In the genomic region with DNA sequence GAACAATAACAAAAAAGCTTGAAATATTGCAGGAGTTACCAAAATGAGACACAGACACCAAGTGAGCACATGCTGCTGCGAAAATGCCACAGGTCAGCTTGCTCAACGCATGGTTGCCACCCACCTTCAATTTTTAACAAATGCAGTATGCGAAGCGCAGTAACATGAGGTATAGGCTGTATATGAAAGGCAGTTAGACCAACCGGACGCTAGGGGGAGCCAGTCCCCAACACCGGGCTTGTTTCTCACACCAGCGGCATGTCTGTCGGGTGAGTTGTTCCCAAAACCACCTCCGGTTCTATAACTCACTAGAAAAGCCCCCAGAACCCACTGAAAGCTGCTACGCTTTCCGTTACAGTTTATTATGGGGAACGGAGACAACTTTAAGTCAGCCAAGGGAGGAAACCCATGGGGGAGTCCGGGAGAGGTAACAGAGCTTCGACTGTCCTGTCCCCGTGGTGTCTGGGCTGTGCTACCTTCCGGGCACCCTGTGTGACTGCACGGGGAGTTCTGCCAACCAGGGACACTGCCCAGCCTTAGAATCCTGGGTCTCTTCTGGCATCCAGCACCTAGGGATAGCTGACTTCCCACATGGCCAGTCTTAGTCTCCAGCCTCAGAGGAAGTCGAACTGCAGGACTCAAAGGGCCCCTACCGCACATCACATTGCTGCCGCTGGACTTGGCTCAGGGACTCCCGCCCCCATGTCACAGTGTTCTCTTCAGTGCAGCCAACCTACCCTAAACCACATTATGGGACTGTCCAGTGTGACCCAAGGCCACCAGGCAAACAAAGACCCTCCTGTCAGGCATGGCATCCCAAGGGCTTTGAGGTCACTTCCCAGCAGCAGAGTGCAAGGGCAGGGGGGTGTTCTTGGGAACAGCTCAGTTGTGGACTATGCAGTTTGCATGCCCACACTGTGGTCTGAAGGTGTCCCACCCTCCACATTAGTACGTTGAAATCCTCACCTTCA, we compare ENCODE assay signal across 8 cellular contexts. TPM values are rescaled to one million over a fixed set of nuclear protein-coding genes. Genes with fewer than 3 reads are reported as not detected.
DNase-seq lines count a peak whose midpoint lies in the region; ATAC-seq and TF ChIP-seq lines count a peak whose summit lies in the region.

No MANE protein-coding gene starts in this region.

- ATAC-seq in GM21825 (IDR thresholded peaks at IDR 0.05; ENCODE audit: unreplicated experiment), result peak; percentile 89
- ATAC-seq in Panc1, result peak; percentile 98
- peak; percentile 96 to 99 for ATAC-seq in activated T-cell treated with anti-CD3 and anti-CD28 coated beads, Interleukin-2, amount 50 U/mL, for 4 hours
- peak; percentile 94 for ATAC-seq in stimulated activated naive CD8-positive, alpha-beta T cell treated with anti-CD3 and anti-CD28 coated beads, Interleukin-15, amount 100 ng/mL, for 72 hours

- no peaks in the 10 kb centered on the region for H3K27me3 Mint-ChIP-seq in activated T-cell treated with anti-CD3 and anti-CD28 coated beads, Interleukin-2, amount 50 U/mL, for 4 hours (ENCODE audit: low read depth)
- peaks cover 8% of the 10 kb centered on the region for H3K27me3 Mint-ChIP-seq in neural progenitor cell (ENCODE audit: insufficient read depth, low read depth)
- H3K27me3 Mint-ChIP-seq in stimulated activated naive CD8-positive, alpha-beta T cell treated with anti-CD3 and anti-CD28 coated beads, Interleukin-15, amount 100 ng/mL, for 72 hours, result peaks cover 14% of the 10 kb centered on the region

- H3K9ac ChIP-seq in fibroblast of lung (ENCODE audit: insufficient read depth, low read length) (no peak overlapping the region), neural progenitor cell (no peak overlapping the region)

- H4K20me1 ChIP-seq in fibroblast of lung (ENCODE audit: control insufficient read depth, extremely low read depth, insufficient read depth, low read length), result no peaks in the 10 kb centered on the region
- no peaks in the 10 kb centered on the region for H4K20me1 ChIP-seq in neural progenitor cell (ENCODE audit: low read depth)

- H3K79me2 ChIP-seq in fibroblast of lung (ENCODE audit: control insufficient read depth, insufficient read depth, low read length) (no peaks in the 10 kb centered on the region), neural progenitor cell (ENCODE audit: low read depth) (no peaks in the 10 kb centered on the region)

- no peak overlapping the region for H3K27ac Mint-ChIP-seq in neural progenitor cell
- H3K27ac Mint-ChIP-seq in stimulated activated naive CD8-positive, alpha-beta T cell treated with anti-CD3 and anti-CD28 coated beads, Interleukin-15, amount 100 ng/mL, for 72 hours, result no peak overlapping the region

- H3K36me3 ChIP-seq in Panc1 (ENCODE audit: control insufficient read depth, insufficient read depth, low read length) (no peaks in the 10 kb centered on the region), fibroblast of lung (ENCODE audit: control insufficient read depth, insufficient read depth, low read length) (no peaks in the 10 kb centered on the region), neural progenitor cell (no peaks in the 10 kb centered on the region)

- CTCF ChIA-PET in Panc1 (lab: Charles Lee), result interaction anchor here (1.2 kb wide), 1 partner anchor 12 kb away, joined by 8 read pairs; no protein-coding TSS in a partner anchor

- peak overlapping the region; percentile 79 for H3K4me2 ChIP-seq in fibroblast of lung (ENCODE audit: extremely low read depth, insufficient read depth, low read length)
- H3K4me2 ChIP-seq in neural progenitor cell, result peak overlapping the region; percentile 46

- H3K4me1 ChIP-seq in Panc1 (ENCODE audit: control insufficient read depth, insufficient read depth, low read length) (0 out of 2 replicates have a peak, but pooled peaks cover 3% of the 10 kb centered on the region), fibroblast of lung (ENCODE audit: control insufficient read depth, extremely low read depth, insufficient read depth, low read length) (no peaks in the 10 kb centered on the region), neural progenitor cell (no peaks in the 10 kb centered on the region)

- H3K4me3 ChIP-seq in Panc1 (ENCODE audit: low read depth in 2 of 2, low read length in 2 of 2) (peak overlapping the region; percentile 2 to 46; a peak in 3 of 4 replicates), fibroblast of lung (replicated peaks in 1 of 4; ENCODE audit: control extremely low read depth in 1 of 4, insufficient read depth in 1 of 4, low read depth in 3 of 4, low read length in 4 of 4) (peak overlapping the region in 2 of 4 experiments; percentile 14 to 19), neural progenitor cell (no peak overlapping the region)

- H2AFZ ChIP-seq in fibroblast of lung (ENCODE audit: low read length) (peak overlapping the region; percentile 69), neural progenitor cell (replicated peaks) (peak overlapping the region; percentile 67)

- peak; percentile 96 for TF ChIP-seq CTCF in Panc1 (IDR thresholded peaks at IDR 0.05)
- TF ChIP-seq CTCF in fibroblast of lung (conservative IDR thresholded peaks at IDR 0.05 in 1 of 2, IDR thresholded peaks at IDR 0.05 in 1 of 2; ENCODE audit: low read depth in 1 of 2, low read length in 2 of 2), result peak; percentile 93 to 96
- peak; percentile 94 for TF ChIP-seq CTCF in neural progenitor cell (IDR thresholded peaks at IDR 0.05)

- BruUV-seq in Panc1 (replicated peaks; lab: Mats Ljungman, UMichigan), result no TSS peak

- H3K4me1 Mint-ChIP-seq in activated T-cell treated with anti-CD3 and anti-CD28 coated beads, Interleukin-2, amount 50 U/mL, for 4 hours (ENCODE audit: low read depth), result peaks cover 25% of the 10 kb centered on the region
- H3K4me1 Mint-ChIP-seq in neural progenitor cell, result peaks cover 7% of the 10 kb centered on the region
- H3K4me1 Mint-ChIP-seq in stimulated activated naive CD8-positive, alpha-beta T cell treated with anti-CD3 and anti-CD28 coated beads, Interleukin-15, amount 100 ng/mL, for 72 hours, result peaks cover 55% of the 10 kb centered on the region

- H3K4me3 Mint-ChIP-seq in activated T-cell treated with anti-CD3 and anti-CD28 coated beads, Interleukin-2, amount 50 U/mL, for 4 hours, result peak overlapping the region; percentile 69
- H3K4me3 Mint-ChIP-seq in neural progenitor cell, result no peak overlapping the region
- H3K4me3 Mint-ChIP-seq in stimulated activated naive CD8-positive, alpha-beta T cell treated with anti-CD3 and anti-CD28 coated beads, Interleukin-15, amount 100 ng/mL, for 72 hours, result peak overlapping the region; percentile 57 to 84

- DNase-seq in EH (ENCODE audit: low read depth), result peak; percentile 86
- peak; percentile 87 for DNase-seq in KBM-7
- peak; percentile 76 for DNase-seq in Panc1 (ENCODE audit: low read depth, low spot score)
- DNase-seq in activated T-cell treated with anti-CD3 and anti-CD28 coated beads, Interleukin-2, amount 50 U/mL, for 4 hours, result peak; percentile 87
- DNase-seq in fibroblast of lung (ENCODE audit: low read depth in 2 of 2), result peak; percentile 74 to 85
- DNase-seq in neural progenitor cell (ENCODE audit: low spot score), result peak; percentile 84
- DNase-seq in stimulated activated naive CD8-positive, alpha-beta T cell treated with anti-CD3 and anti-CD28 coated beads, Interleukin-15, amount 100 ng/mL, for 72 hours, result peak; percentile 86 to 94

- intact Hi-C loops in Panc1 (cut with micrococcal nuclease; ENCODE audit: unreplicated experiment), result no loop called here

- no peaks in the 10 kb centered on the region for H3K9me3 Mint-ChIP-seq in activated T-cell treated with anti-CD3 and anti-CD28 coated beads, Interleukin-2, amount 50 U/mL, for 4 hours
- H3K9me3 Mint-ChIP-seq in neural progenitor cell, result peaks cover 8% of the 10 kb centered on the region
- no peaks in the 10 kb centered on the region for H3K9me3 Mint-ChIP-seq in stimulated activated naive CD8-positive, alpha-beta T cell treated with anti-CD3 and anti-CD28 coated beads, Interleukin-15, amount 100 ng/mL, for 72 hours

- in situ Hi-C loops in KBM-7 (cut with MboI; ENCODE audit: low pct_unique_long_range_greater_than_20kb, low sequenced_read_pairs), result no loop called here
- in situ Hi-C loops in Panc1 (cut with HindIII; ENCODE audit: low pct_unique_long_range_greater_than_20kb, low sequenced_read_pairs), result no loop called here

- peaks cover 12% of the 10 kb centered on the region for H3K36me3 Mint-ChIP-seq in activated T-cell treated with anti-CD3 and anti-CD28 coated beads, Interleukin-2, amount 50 U/mL, for 4 hours (ENCODE audit: insufficient read depth)
- peaks cover 2% of the 10 kb centered on the region for H3K36me3 Mint-ChIP-seq in neural progenitor cell

- peak overlapping the region; percentile 68; the same call in 1 of the 2 replicates for H3K27ac ChIP-seq in Panc1 (ENCODE audit: low read length)
- H3K27ac ChIP-seq in fibroblast of lung (ENCODE audit: insufficient read depth, low read length), result no peak overlapping the region
- no peak overlapping the region for H3K27ac ChIP-seq in neural progenitor cell

- H3K9me3 ChIP-seq in Panc1 (ENCODE audit: control insufficient read depth, insufficient read depth, low read depth, low read length), result no peaks in the 10 kb centered on the region
- H3K9me3 ChIP-seq in fibroblast of lung (ENCODE audit: control insufficient read depth, insufficient read depth, low read depth, low read length), result no peaks in the 10 kb centered on the region
- no peaks in the 10 kb centered on the region for H3K9me3 ChIP-seq in neural progenitor cell (ENCODE audit: low read depth)

- H3K27me3 ChIP-seq in Panc1 (ENCODE audit: control insufficient read depth, insufficient read depth, low read length), result no peaks in the 10 kb centered on the region
- peaks cover 3% of the 10 kb centered on the region for H3K27me3 ChIP-seq in fibroblast of lung (ENCODE audit: control insufficient read depth, insufficient read depth, low read length)
- H3K27me3 ChIP-seq in neural progenitor cell, result peaks cover 62% of the 10 kb centered on the region

- no peaks in the 10 kb centered on the region for H3F3A ChIP-seq in neural progenitor cell (ENCODE audit: low read depth)

- POLR2A ChIA-PET in Panc1 (lab: Charles Lee), result no interaction called here

RNA-seq across cellular contexts. Expression of a gene that starts 14.0 kb away (rescaled TPM):
- total RNA-seq in Panc1 (2021; ENCODE audit: unreplicated experiment), result 143 TPM
- polyA plus RNA-seq in Panc1 (2012; ENCODE audit: insufficient read length), result 261 TPM
- total RNA-seq in activated T-cell treated with anti-CD3 and anti-CD28 coated beads, Interleukin-2, amount 50 U/mL, for 4 hours, result 100 to 1,000 TPM in 2 of 3 donors, 10 to 100 TPM in 1; 99.6 to 108 (median 106) TPM
- 89.5 and 123 TPM in 2 replicates for total RNA-seq in fibroblast of lung
- polyA plus RNA-seq in fibroblast of lung, result 46.1 and 62.4 TPM in 2 replicates
- polyA plus RNA-seq in fibroblast of lung (2012), result 103 and 131 TPM in 2 replicates
- polyA minus RNA-seq in fibroblast of lung (ENCODE audit: low replicate concordance), result 113 and 132 TPM in 2 replicates
- 16.1 and 32.3 TPM in 2 replicates for total RNA-seq in neural progenitor cell (ENCODE audit: low replicate concordance)
